Comparison of ENCODE assay signal across 1 cellular context in the genomic region with DNA sequence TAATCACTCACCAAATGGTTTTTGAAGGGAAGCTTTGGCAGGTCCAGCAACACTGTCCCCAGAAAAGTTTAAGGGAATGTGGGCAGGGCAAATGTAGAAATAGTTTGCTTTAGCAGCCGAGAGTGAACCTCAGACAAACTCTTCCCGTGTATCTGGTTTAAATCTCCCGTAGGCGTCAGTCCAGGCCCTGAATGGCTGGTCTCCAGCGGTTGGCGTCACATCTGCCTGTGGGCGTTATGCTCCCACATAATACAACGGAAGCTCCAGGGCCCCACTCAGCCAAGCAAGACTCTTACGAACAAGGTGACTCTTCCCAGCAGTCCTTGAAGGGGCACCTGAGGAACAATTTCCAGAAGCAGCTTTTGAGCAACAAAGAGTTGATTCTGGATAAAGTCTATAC.
TF ChIP-seq lines count a peak whose summit lies in the region.

No MANE protein-coding gene starts in this region.

TF ChIP-seq in K562, 482 proteins besides CTCF, POLR2A, EP300 and RAD21 (continued from another document):
- TF ChIP-seq, protein P1, sequence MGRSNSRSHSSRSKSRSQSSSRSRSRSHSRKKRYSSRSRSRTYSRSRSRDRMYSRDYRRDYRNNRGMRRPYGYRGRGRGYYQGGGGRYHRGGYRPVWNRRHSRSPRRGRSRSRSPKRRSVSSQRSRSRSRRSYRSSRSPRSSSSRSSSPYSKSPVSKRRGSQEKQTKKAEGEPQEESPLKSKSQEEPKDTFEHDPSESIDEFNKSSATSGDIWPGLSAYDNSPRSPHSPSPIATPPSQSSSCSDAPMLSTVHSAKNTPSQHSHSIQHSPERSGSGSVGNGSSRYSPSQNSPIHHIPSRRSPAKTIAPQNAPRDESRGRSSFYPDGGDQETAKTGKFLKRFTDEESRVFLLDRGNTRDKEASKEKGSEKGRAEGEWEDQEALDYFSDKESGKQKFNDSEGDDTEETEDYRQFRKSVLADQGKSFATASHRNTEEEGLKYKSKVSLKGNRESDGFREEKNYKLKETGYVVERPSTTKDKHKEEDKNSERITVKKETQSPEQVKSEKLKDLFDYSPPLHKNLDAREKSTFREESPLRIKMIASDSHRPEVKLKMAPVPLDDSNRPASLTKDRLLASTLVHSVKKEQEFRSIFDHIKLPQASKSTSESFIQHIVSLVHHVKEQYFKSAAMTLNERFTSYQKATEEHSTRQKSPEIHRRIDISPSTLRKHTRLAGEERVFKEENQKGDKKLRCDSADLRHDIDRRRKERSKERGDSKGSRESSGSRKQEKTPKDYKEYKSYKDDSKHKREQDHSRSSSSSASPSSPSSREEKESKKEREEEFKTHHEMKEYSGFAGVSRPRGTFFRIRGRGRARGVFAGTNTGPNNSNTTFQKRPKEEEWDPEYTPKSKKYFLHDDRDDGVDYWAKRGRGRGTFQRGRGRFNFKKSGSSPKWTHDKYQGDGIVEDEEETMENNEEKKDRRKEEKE (IDR thresholded peaks at IDR 0.05; ENCODE audit: borderline replicate concordance in 1 of 2, control insufficient read depth in 1 of 2, low read depth in 2 of 2, low read length in 1 of 2), result no peak
- TF ChIP-seq, protein P2, sequence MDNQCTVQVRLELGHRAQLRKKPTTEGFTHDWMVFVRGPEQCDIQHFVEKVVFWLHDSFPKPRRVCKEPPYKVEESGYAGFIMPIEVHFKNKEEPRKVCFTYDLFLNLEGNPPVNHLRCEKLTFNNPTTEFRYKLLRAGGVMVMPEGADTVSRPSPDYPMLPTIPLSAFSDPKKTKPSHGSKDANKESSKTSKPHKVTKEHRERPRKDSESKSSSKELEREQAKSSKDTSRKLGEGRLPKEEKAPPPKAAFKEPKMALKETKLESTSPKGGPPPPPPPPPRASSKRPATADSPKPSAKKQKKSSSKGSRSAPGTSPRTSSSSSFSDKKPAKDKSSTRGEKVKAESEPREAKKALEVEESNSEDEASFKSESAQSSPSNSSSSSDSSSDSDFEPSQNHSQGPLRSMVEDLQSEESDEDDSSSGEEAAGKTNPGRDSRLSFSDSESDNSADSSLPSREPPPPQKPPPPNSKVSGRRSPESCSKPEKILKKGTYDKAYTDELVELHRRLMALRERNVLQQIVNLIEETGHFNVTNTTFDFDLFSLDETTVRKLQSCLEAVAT (IDR thresholded peaks at IDR 0.05), result no peak
- TF ChIP-seq ZBTB8A (IDR thresholded peaks at IDR 0.05; ENCODE audit: partially characterized antibody) (no peak), GTF2F1 (IDR thresholded peaks at IDR 0.05; ENCODE audit: low read depth, low read length) (no peak), ZEB2 (IDR thresholded peaks at IDR 0.05) (no peak), CXXC5 (CRISPR knock-in tag; IDR thresholded peaks at IDR 0.05) (0 out of 2 replicates have a peak, but pooled peaks have one; percentile 19), GABPA (tag; conservative IDR thresholded peaks at IDR 0.05; ENCODE audit: low read depth) (peak; percentile 34), ATF7 (IDR thresholded peaks at IDR 0.05) (peak; percentile 51; the same call in 1 of the 2 replicates), BHLHE40 (IDR thresholded peaks at IDR 0.05; ENCODE audit: low read length) (0 out of 2 replicates have a peak, but pooled peaks have one; percentile 13)
- TF ChIP-seq, protein P3, sequence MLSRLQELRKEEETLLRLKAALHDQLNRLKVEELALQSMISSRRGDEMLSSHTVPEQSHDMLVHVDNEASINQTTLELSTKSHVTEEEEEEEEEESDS (CRISPR knock-in tag; IDR thresholded peaks at IDR 0.05), result no peak
- TF ChIP-seq, protein P4, sequence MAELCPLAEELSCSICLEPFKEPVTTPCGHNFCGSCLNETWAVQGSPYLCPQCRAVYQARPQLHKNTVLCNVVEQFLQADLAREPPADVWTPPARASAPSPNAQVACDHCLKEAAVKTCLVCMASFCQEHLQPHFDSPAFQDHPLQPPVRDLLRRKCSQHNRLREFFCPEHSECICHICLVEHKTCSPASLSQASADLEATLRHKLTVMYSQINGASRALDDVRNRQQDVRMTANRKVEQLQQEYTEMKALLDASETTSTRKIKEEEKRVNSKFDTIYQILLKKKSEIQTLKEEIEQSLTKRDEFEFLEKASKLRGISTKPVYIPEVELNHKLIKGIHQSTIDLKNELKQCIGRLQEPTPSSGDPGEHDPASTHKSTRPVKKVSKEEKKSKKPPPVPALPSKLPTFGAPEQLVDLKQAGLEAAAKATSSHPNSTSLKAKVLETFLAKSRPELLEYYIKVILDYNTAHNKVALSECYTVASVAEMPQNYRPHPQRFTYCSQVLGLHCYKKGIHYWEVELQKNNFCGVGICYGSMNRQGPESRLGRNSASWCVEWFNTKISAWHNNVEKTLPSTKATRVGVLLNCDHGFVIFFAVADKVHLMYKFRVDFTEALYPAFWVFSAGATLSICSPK (IDR thresholded peaks at IDR 0.05; ENCODE audit: borderline replicate concordance), result no peak
